9 cellular contexts compared by ENCODE assay signal in the genomic region with DNA sequence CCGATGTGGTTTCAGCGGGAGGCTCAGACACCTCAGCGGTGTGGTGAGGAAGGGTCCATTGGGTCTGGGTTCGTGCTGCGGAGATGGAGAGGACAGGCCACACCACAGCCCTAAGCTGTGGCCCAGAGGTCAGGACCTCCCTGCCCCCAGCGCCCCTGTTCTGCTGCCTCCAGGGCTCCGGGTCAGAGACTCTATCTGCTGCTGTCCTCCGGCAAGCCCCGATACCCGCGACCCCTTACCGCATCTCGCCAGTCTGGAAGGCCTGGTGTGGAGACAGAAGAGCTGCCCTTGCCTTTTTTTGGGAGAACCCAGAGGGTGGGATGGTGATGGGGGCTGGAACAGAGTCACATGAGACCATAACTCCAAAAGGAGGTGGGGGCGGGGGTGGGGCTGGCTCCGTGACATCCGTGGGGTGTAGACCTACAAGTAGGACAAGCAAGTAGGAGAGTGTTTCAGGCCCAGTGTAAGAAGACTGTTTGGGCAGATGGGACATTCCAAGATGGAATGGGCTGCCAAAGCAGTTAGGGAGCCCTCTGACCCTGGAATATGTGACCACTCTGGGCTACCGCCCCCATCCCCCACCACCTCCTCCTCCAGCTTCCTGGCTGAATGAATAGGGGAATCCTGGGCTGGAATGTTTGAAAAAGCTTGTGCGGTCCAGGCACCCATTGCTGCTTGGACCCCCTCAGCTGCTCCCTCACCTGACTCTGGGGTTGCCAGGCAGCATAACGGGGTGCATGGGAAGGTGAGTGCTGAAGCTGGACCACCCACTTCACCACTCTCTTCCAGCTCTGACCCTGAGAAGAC. TPM values are rescaled to one million over a fixed set of nuclear protein-coding genes. Genes with fewer than 3 reads are reported as not detected.
DNase-seq lines count a peak whose midpoint lies in the region; ATAC-seq and TF ChIP-seq lines count a peak whose summit lies in the region.
"Had no signal": no experiment of that assay in that cellular context is flagged by ENCODE, and none has a peak within 500 bp of the region (broad histone marks: within the 10 kb centered on the region; RNA-seq: fewer than 3 reads in every experiment).

No MANE protein-coding gene starts in this region.

- no peak for TF ChIP-seq POLR2A in erythroblast (IDR thresholded peaks at IDR 0.05; ENCODE audit: low read length)

- peak overlapping the region; percentile 89 for H3K4me3 Mint-ChIP-seq in central memory CD8-positive, alpha-beta T cell
- peak overlapping the region; percentile 91 for H3K4me3 Mint-ChIP-seq in mesothelial cell of epicardium

- H3K27ac ChIP-seq in cardiac muscle cell: peak overlapping the region; percentile 57

- H3K4me3 ChIP-seq in cardiac muscle cell: peak overlapping the region; percentile 86

- no peak for ATAC-seq in Right ventricle myocardium inferior
- ATAC-seq in central memory CD8-positive, alpha-beta T cell (replicated peaks; ENCODE audit: extremely low read depth, poor library complexity, severe bottlenecking): no peak

- intact Hi-C loops in Right ventricle myocardium inferior (cut with DNase I): no loop called here

- peaks cover 4% of the 10 kb centered on the region for H3K36me3 Mint-ChIP-seq in central memory CD8-positive, alpha-beta T cell (ENCODE audit: insufficient read depth)
- H3K36me3 Mint-ChIP-seq in mesothelial cell of epicardium: peaks cover 5% of the 10 kb centered on the region

- no peak overlapping the region for H3K27ac Mint-ChIP-seq in central memory CD8-positive, alpha-beta T cell (ENCODE audit: low read depth)
- H3K27ac Mint-ChIP-seq in mesothelial cell of epicardium: peak overlapping the region; percentile 72

- no peaks in the 10 kb centered on the region for H3K9me3 ChIP-seq in cardiac muscle cell (ENCODE audit: low read depth)

- DNase-seq in cardiac muscle cell (ENCODE audit: low read depth in 1 of 2, low spot score in 1 of 2) (peak in 1 of 2 donors; percentile 22), Right ventricle myocardium inferior (ENCODE audit: missing footprints) (no peak), mesothelial cell of epicardium (ENCODE audit: low spot score in 2 of 2, unreplicated experiment in 2 of 2) (no peak), occipital lobe (lab: John Stamatoyannopoulos, UW) (no peak), NCI-H146 (lab: John Stamatoyannopoulos, UW) (no peak), NCI-H446 treated with DMSO at 0.1 percent for 48 hours (lab: John Stamatoyannopoulos, UW) (no peak), erythroblast (lab: John Stamatoyannopoulos, UW) (no peak)
- DNase-seq in central memory CD8-positive, alpha-beta T cell (ENCODE audit: low spot score in 2 of 2): no peak
- DNase-seq: NCI-H774 had no signal

- H3K27me3 ChIP-seq in cardiac muscle cell: no peaks in the 10 kb centered on the region

- peaks cover 8% of the 10 kb centered on the region for H3K4me1 ChIP-seq in cardiac muscle cell (ENCODE audit: low read depth)

- H3K36me3 ChIP-seq in cardiac muscle cell: no peaks in the 10 kb centered on the region

- H3K27me3 Mint-ChIP-seq in central memory CD8-positive, alpha-beta T cell: no peaks in the 10 kb centered on the region
- no peaks in the 10 kb centered on the region for H3K27me3 Mint-ChIP-seq in mesothelial cell of epicardium (ENCODE audit: low read depth)

- no peaks in the 10 kb centered on the region for H3K9me3 Mint-ChIP-seq in central memory CD8-positive, alpha-beta T cell
- H3K9me3 Mint-ChIP-seq in mesothelial cell of epicardium: no peaks in the 10 kb centered on the region

- H3K4me1 Mint-ChIP-seq in central memory CD8-positive, alpha-beta T cell: peaks cover 46% of the 10 kb centered on the region
- H3K4me1 Mint-ChIP-seq in mesothelial cell of epicardium: peaks cover 22% of the 10 kb centered on the region

- TF ChIP-seq CTCF in cardiac muscle cell (IDR thresholded peaks at IDR 0.05; ENCODE audit: low read depth, low read length): no peak
- TF ChIP-seq CTCF in mesothelial cell of epicardium (IDR thresholded peaks at IDR 0.05; ENCODE audit: unreplicated experiment): no peak

RNA-seq across cellular contexts. Expression of a gene that starts 1.4 kb away (rescaled TPM):
- total RNA-seq in cardiac muscle cell (62.2 and 80.0 TPM in 2 replicates), Right ventricle myocardium inferior (16.4 TPM), mesothelial cell of epicardium (32.3 to 35.3 TPM (median 33.3 TPM) in 3 replicates), occipital lobe (7.5 TPM)
- 48.8 and 60.9 TPM in 2 replicates for polyA plus RNA-seq in cardiac muscle cell

RNA-seq across cellular contexts. Expression of a gene that starts 25.7 kb away (rescaled TPM):
- 62.4 and 107 TPM in 2 replicates for total RNA-seq in cardiac muscle cell
- 142 and 158 TPM in 2 replicates for polyA plus RNA-seq in cardiac muscle cell
- total RNA-seq in Right ventricle myocardium inferior: 85.0 TPM
- total RNA-seq in mesothelial cell of epicardium: 55.0 to 57.5 TPM (median 56.0 TPM) in 3 replicates
- total RNA-seq in occipital lobe: 30.3 TPM

RNA-seq across cellular contexts. Expression of a gene that starts 25.7 kb away (rescaled TPM):
- 7.9 and 13.4 TPM in 2 replicates for total RNA-seq in cardiac muscle cell
- 5.2 and 30.7 TPM in 2 replicates for polyA plus RNA-seq in cardiac muscle cell
- 0.60 TPM for total RNA-seq in Right ventricle myocardium inferior
- 7.8 to 11.6 TPM (median 10.3 TPM) in 3 replicates for total RNA-seq in mesothelial cell of epicardium
- 1.4 TPM for total RNA-seq in occipital lobe

RNA-seq across cellular contexts. Expression of a gene that starts 50.0 kb away (rescaled TPM):
- total RNA-seq in cardiac muscle cell: 60.3 and 66.7 TPM in 2 replicates
- 47.0 and 58.9 TPM in 2 replicates for polyA plus RNA-seq in cardiac muscle cell
- 24.5 TPM for total RNA-seq in Right ventricle myocardium inferior
- total RNA-seq in mesothelial cell of epicardium: 60.7 to 65.1 TPM (median 63.5 TPM) in 3 replicates
- 45.7 TPM for total RNA-seq in occipital lobe
